8 cellular contexts compared by ENCODE assay signal in the genomic region with DNA sequence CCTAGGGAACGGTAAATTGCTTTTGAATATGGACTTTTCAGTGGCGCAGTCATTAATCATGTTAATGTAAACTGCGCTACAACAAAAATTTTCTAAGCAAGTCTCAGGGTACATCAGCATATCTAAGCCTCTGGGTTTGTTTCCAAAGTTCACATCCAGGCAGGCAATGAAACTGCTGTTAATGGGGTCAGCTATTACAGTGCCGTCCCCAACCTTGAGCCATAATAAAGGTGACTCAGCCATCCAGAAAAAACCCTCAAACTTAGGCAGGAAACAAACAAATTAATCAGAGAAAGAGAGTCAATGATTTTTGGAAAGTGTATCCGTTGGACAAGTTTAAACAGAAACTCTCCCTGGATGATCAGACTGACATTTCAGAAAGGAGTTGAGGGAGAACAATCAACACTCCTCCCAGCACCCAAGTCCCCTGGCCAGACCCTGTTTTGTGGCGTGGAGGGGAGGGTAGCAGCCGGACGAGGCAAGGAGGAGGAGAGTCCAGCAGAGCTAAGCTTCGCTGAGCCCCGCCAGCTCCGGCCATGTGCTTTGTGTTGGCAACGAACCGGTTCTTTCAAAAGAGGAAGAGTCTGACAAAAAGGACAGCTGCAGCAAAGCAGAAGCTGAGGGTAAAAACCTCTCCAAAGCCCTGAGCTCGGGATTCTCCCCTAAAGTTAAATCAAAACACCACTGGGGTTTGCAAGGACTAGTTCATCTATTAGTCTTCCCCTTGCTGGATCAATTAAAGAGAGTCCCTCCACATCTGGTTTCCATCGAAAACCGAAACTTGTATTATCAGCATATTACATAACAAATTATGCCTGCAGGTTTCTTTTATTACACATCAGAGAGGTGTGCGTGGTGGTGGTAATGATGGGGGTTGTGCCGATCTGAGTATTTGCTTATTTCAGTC. TPM values are rescaled to one million over a fixed set of nuclear protein-coding genes. Genes with fewer than 3 reads are reported as not detected.
DNase-seq lines count a peak whose midpoint lies in the region; ATAC-seq, FAIRE-seq and TF ChIP-seq lines count a peak whose summit lies in the region.

No MANE protein-coding gene starts in this region.

- no peaks in the 10 kb centered on the region for H3K27me3 Mint-ChIP-seq in naive B cell

- ATAC-seq in GM18502 (IDR thresholded peaks at IDR 0.05; ENCODE audit: poor library complexity, unreplicated experiment) (peak; percentile 20), HG02678 (IDR thresholded peaks at IDR 0.05; ENCODE audit: unreplicated experiment) (peak; percentile 17), RWPE2 (ENCODE audit: low read depth) (peak; percentile 17), naive B cell (ENCODE audit: low read depth in 2 of 2) (peak; percentile 61 to 63)

- H3K36me3 ChIP-seq in RWPE2 (ENCODE audit: low read depth): no peaks in the 10 kb centered on the region

- no peak for DNase-seq in RWPE2 (ENCODE audit: low spot score)
- DNase-seq in epithelial cell of esophagus (ENCODE audit: low read depth): peak; percentile 84
- DNase-seq in naive B cell: peak; percentile 79
- DNase-seq in NCI-H2171 (lab: John Stamatoyannopoulos, UW): no peak
- no peak for DNase-seq in LoVo (ENCODE audit: low spot score)
- no peak for DNase-seq in RCC 7860 (ENCODE audit: low spot score)

- H3K27ac Mint-ChIP-seq in naive B cell: peak overlapping the region; percentile 95 to 99 (median 98)

- H3K4me1 ChIP-seq in RWPE2 (ENCODE audit: insufficient read depth, poor library complexity, severe bottlenecking): peaks cover 46% of the 10 kb centered on the region

- H3K36me3 Mint-ChIP-seq in naive B cell: peaks cover 0 to 4% of the 10 kb centered on the region in 2 donors

- peaks cover 73 to 80% (median 77%) of the 10 kb centered on the region in 3 donors for H3K4me1 Mint-ChIP-seq in naive B cell

- H3K4me3 Mint-ChIP-seq in naive B cell: peak overlapping the region; percentile 92 to 100 (median 98)

- H3K27ac ChIP-seq in RWPE2 (ENCODE audit: poor library complexity, severe bottlenecking): peak overlapping the region; percentile 85

- H3K27me3 ChIP-seq in RWPE2 (ENCODE audit: insufficient read depth, poor library complexity, severe bottlenecking): no peaks in the 10 kb centered on the region

- TF ChIP-seq CTCF in RWPE2 (IDR thresholded peaks at IDR 0.05; ENCODE audit: poor library complexity, severe bottlenecking) (no peak), epithelial cell of esophagus (IDR thresholded peaks at IDR 0.05; ENCODE audit: insufficient read depth, low read depth, low read length, missing control alignments) (no peak)

- no peaks in the 10 kb centered on the region for H3K9me3 Mint-ChIP-seq in naive B cell

- FAIRE-seq in RCC 7860 (lab: Jason Lieb, UNC): no peak

- H3K4me3 ChIP-seq in RWPE2 (ENCODE audit: severe bottlenecking): peak overlapping the region; percentile 2
- peak overlapping the region; percentile 75 for H3K4me3 ChIP-seq in epithelial cell of esophagus (ENCODE audit: low read length)

- H3K9me3 ChIP-seq in RWPE2 (ENCODE audit: severe bottlenecking): no peaks in the 10 kb centered on the region

RNA-seq across cellular contexts. Expression of gene FAM53B, which starts 3.6 kb away (rescaled TPM):
- polyA plus RNA-seq in naive B cell (ENCODE audit: low read depth in 6 of 6): 100 to 1,000 TPM in 1 of 6 donors, 10 to 100 TPM in 5; 19.6 to 141 (median 31.5) TPM

RNA-seq across cellular contexts. Expression of gene EEF1AKMT2, which starts 51.1 kb away (rescaled TPM):
- 10 to 100 TPM; 16.1 to 40.6 (median 23.4) TPM for polyA plus RNA-seq in naive B cell (ENCODE audit: low read depth in 6 of 6)

Comparison
In these comparisons a context has a peak if more than half of its experiments do, and no peak if none do; other contexts are left out.
1. DNase-seq: peak in epithelial cell of esophagus (single experiment) and naive B cell (single experiment); none in RWPE2 (single experiment), NCI-H2171 (single experiment), LoVo (single experiment) and RCC 7860 (single experiment).
2. Peak in every context shown above with its lines, with median percentiles within 50 percentile points of each other: ATAC-seq.